21 cellular contexts compared by ENCODE assay signal in the genomic region with DNA sequence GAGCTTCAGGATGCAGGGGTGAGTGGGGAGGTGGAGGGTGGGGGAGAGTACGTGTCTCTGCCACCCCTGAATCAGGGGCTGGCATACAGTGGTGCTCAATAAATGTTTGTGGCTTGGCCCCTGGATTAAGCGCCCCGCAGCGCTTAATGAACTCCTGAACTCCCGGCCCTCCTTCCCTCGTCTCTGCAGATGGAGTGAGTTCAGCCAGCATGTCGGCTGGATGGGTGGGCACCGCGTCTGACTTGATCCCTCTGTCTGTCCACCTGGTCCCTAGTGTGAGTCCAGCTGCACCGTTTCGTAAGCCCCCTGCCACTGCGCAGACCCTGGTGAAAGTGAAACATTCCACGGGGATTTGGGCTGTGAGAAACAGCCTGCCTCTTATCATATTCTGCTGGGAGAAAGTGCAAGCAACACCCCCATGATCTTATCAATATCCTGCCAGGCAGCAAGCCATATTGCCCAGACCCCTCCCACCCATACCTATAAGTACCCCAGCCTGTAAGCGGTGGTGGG. TPM values are rescaled to one million over a fixed set of nuclear protein-coding genes. Genes with fewer than 3 reads are reported as not detected.
"Had no signal": no experiment of that assay in that cellular context is flagged by ENCODE, and none has a peak within 500 bp of the region (broad histone marks: within the 10 kb centered on the region; RNA-seq: fewer than 3 reads in every experiment).

No MANE protein-coding gene starts in this region.

- H3K4me1 Mint-ChIP-seq: activated naive CD8-positive, alpha-beta T cell treated with anti-CD3 and anti-CD28 coated beads for 36 hours; central memory CD8-positive, alpha-beta T cell had no signal

- H3K36me3 Mint-ChIP-seq: activated naive CD8-positive, alpha-beta T cell treated with anti-CD3 and anti-CD28 coated beads for 36 hours; immature natural killer cell; naive thymus-derived CD8-positive, alpha-beta T cell; stimulated activated naive B cell treated with anti-CD40 and anti-IgM and Interleukin-4, amounts not matched to agents 10 μg/mL and 1 μg/mL and 100 μg/mL, for 72 hours had no signal

- DNase-seq: activated CD4-positive, alpha-beta T cell treated with anti-CD3 and anti-CD28 coated beads for 48 hours; activated CD8-positive, alpha-beta memory T cell treated with anti-CD3 and anti-CD28 coated beads, Interleukin-2, amount 50 U/mL, for 48 hours; activated naive CD8-positive, alpha-beta T cell treated with anti-CD3 and anti-CD28 coated beads for 36 hours; activated T-cell treated with anti-CD3 and anti-CD28 coated beads, Interleukin-2, amount 50 U/mL, for 72 hours; brain microvascular endothelial cell; effector memory CD4-positive, alpha-beta T cell; foreskin melanocyte; immature natural killer cell; left colon; retina; stimulated activated CD4-positive, alpha-beta T cell treated with anti-CD3 and anti-CD28 coated beads, Interleukin-15, amount 100 ng/mL, for 24 hours; stimulated activated CD4-positive, alpha-beta T cell treated with anti-CD3 and anti-CD28 coated beads, Interleukin-4, amount 100 ng/mL, for 1 hour; stimulated activated naive B cell treated with anti-CD40 and anti-IgM and Interleukin-4, amounts not matched to agents 10 μg/mL and 1 μg/mL and 100 μg/mL, for 72 hours; trophoblast cell had no signal

- ATAC-seq: activated T-cell treated with anti-CD3 and anti-CD28 coated beads, Interleukin-2, amount 50 U/mL, for 72 hours; left colon; naive thymus-derived CD8-positive, alpha-beta T cell; stimulated activated naive B cell treated with anti-CD40 and anti-IgM and Interleukin-4, amounts not matched to agents 10 μg/mL and 1 μg/mL and 100 μg/mL, for 72 hours had no signal

- H3K36me3 ChIP-seq: brain microvascular endothelial cell had no signal

- H3K27ac ChIP-seq: brain microvascular endothelial cell had no signal

- H3K9me3 Mint-ChIP-seq: activated naive CD8-positive, alpha-beta T cell treated with anti-CD3 and anti-CD28 coated beads for 36 hours; activated T-cell treated with anti-CD3 and anti-CD28 coated beads, Interleukin-2, amount 50 U/mL, for 72 hours; central memory CD8-positive, alpha-beta T cell; dendritic cell treated with granulocyte-macrophage colony-stimulating factor and Interleukin-4, amounts not matched to agents 40 ng/mL and 50 ng/mL, for 4 days; immature natural killer cell; stimulated activated naive B cell treated with anti-CD40 and anti-IgM and Interleukin-4, amounts not matched to agents 10 μg/mL and 1 μg/mL and 100 μg/mL, for 72 hours; T-helper 1 cell treated with Interleukin-12 subunit alpha and Interleukin-12 subunit beta and Interleukin-4 antibody, amounts not matched to agents 30 μg/mL and 1 μg/mL, for 36 hours had no signal

- H3K4me3 Mint-ChIP-seq: activated naive CD8-positive, alpha-beta T cell treated with anti-CD3 and anti-CD28 coated beads for 36 hours; activated T-cell treated with anti-CD3 and anti-CD28 coated beads, Interleukin-2, amount 50 U/mL, for 72 hours; central memory CD8-positive, alpha-beta T cell; dendritic cell treated with granulocyte-macrophage colony-stimulating factor and Interleukin-4, amounts not matched to agents 40 ng/mL and 50 ng/mL, for 4 days; immature natural killer cell; stimulated activated naive B cell treated with anti-CD40 and anti-IgM and Interleukin-4, amounts not matched to agents 10 μg/mL and 1 μg/mL and 100 μg/mL, for 72 hours; T-helper 1 cell treated with Interleukin-12 subunit alpha and Interleukin-12 subunit beta and Interleukin-4 antibody, amounts not matched to agents 30 μg/mL and 1 μg/mL, for 36 hours had no signal

- H3K27ac Mint-ChIP-seq: activated naive CD8-positive, alpha-beta T cell treated with anti-CD3 and anti-CD28 coated beads for 36 hours; activated T-cell treated with anti-CD3 and anti-CD28 coated beads, Interleukin-2, amount 50 U/mL, for 72 hours; dendritic cell treated with granulocyte-macrophage colony-stimulating factor and Interleukin-4, amounts not matched to agents 40 ng/mL and 50 ng/mL, for 4 days; stimulated activated naive B cell treated with anti-CD40 and anti-IgM and Interleukin-4, amounts not matched to agents 10 μg/mL and 1 μg/mL and 100 μg/mL, for 72 hours; T-helper 1 cell treated with Interleukin-12 subunit alpha and Interleukin-12 subunit beta and Interleukin-4 antibody, amounts not matched to agents 30 μg/mL and 1 μg/mL, for 36 hours had no signal

RNA-seq across cellular contexts. Expression of a gene that starts 12.0 kb away (rescaled TPM):
- total RNA-seq: activated naive CD8-positive, alpha-beta T cell treated with anti-CD3 and anti-CD28 coated beads for 36 hours; activated T-cell treated with anti-CD3 and anti-CD28 coated beads, Interleukin-2, amount 50 U/mL, for 72 hours; fibroblast of lung; left colon; mucosa of gallbladder; naive thymus-derived CD8-positive, alpha-beta T cell; skeletal muscle tissue had no signal
- polyA plus RNA-seq: fibroblast of lung, immature natural killer cell had no signal

RNA-seq across cellular contexts. Expression of a gene that starts 20.2 kb away (rescaled TPM):
- total RNA-seq: activated naive CD8-positive, alpha-beta T cell treated with anti-CD3 and anti-CD28 coated beads for 36 hours; activated T-cell treated with anti-CD3 and anti-CD28 coated beads, Interleukin-2, amount 50 U/mL, for 72 hours; naive thymus-derived CD8-positive, alpha-beta T cell had no signal
- polyA plus RNA-seq: immature natural killer cell; naive thymus-derived CD8-positive, alpha-beta T cell had no signal
